Comparison of ENCODE assay signal across 15 cellular contexts in the genomic region with DNA sequence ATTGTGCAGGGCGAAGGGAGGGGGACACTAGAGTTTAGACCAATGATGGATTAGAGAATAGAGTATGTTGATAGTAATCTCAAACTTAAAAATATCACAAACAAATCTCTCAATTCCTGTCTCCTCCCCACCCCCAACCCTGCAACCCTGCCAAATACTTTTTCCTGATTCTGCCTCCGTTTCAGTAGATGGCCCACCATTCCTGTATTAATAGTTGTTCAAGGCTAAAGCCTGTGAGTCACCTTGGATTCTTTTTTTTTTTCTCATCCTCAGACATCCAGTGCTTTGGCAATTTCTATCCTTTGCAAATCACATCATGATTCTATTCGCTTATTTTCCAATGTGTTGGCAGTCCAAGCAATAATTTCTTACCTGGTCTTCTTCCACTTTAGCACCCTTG.
"Had no signal": no experiment of that assay in that cellular context is flagged by ENCODE, and none has a peak within 500 bp of the region (broad histone marks: within the 10 kb centered on the region; RNA-seq: fewer than 3 reads in every experiment).

No MANE protein-coding gene starts in this region.

- H3K27me3 ChIP-seq: esophagus squamous epithelium, gastrocnemius medialis, sigmoid colon had no signal

- DNase-seq: activated CD4-positive, alpha-beta T cell treated with anti-CD3 and anti-CD28 coated beads, Interleukin-2, amount 50 U/mL, for 1 hour; activated CD4-positive, CD25-positive, alpha-beta regulatory T cell; activated naive CD4-positive, alpha-beta T cell treated with anti-CD3 and anti-CD28 coated beads, Interleukin-2, amount 10 ng/mL, durations not matched to agents 7 days and 5 days; activated T-cell treated with anti-CD3 and anti-CD28 coated beads for 4 hours; amniotic stem cell; esophagus squamous epithelium; gastrocnemius medialis; left ventricle myocardium superior; sigmoid colon; stimulated activated CD4-positive, alpha-beta T cell treated with anti-CD3 and anti-CD28 coated beads, Interleukin-2, amount 100 ng/mL, for 48 hours; stimulated activated naive CD4-positive, alpha-beta T cell treated with Interleukin-2 at 50 U/mL for 16 hours; T-helper 17 cell; trophoblast cell had no signal

- H3K4me3 Mint-ChIP-seq: activated naive CD4-positive, alpha-beta T cell treated with anti-CD3 and anti-CD28 coated beads, Interleukin-2, amount 10 ng/mL, durations not matched to agents 7 days and 5 days; activated T-helper 17 cell treated with anti-CD3 and anti-CD28 coated beads, Interleukin-2, amount 50 U/mL, for 72 hours; T-helper 17 cell had no signal

- H3K4me3 ChIP-seq: esophagus squamous epithelium, gastrocnemius medialis, sigmoid colon had no signal

- H3K9me3 ChIP-seq: esophagus squamous epithelium, gastrocnemius medialis, sigmoid colon had no signal

- H3K4me1 Mint-ChIP-seq: activated naive CD4-positive, alpha-beta T cell treated with anti-CD3 and anti-CD28 coated beads, Interleukin-2, amount 10 ng/mL, durations not matched to agents 7 days and 5 days; activated T-helper 17 cell treated with anti-CD3 and anti-CD28 coated beads, Interleukin-2, amount 50 U/mL, for 72 hours; T-helper 17 cell had no signal

- H3K9me3 Mint-ChIP-seq: activated naive CD4-positive, alpha-beta T cell treated with anti-CD3 and anti-CD28 coated beads, Interleukin-2, amount 10 ng/mL, durations not matched to agents 7 days and 5 days; activated T-helper 17 cell treated with anti-CD3 and anti-CD28 coated beads, Interleukin-2, amount 50 U/mL, for 72 hours had no signal

- H3K36me3 ChIP-seq: esophagus squamous epithelium, gastrocnemius medialis had no signal

- H3K4me1 ChIP-seq: gastrocnemius medialis, sigmoid colon had no signal

- H3K36me3 Mint-ChIP-seq: activated naive CD4-positive, alpha-beta T cell treated with anti-CD3 and anti-CD28 coated beads, Interleukin-2, amount 10 ng/mL, durations not matched to agents 7 days and 5 days had no signal

- FAIRE-seq: endometrium had no signal

- H3K27ac Mint-ChIP-seq: activated naive CD4-positive, alpha-beta T cell treated with anti-CD3 and anti-CD28 coated beads, Interleukin-2, amount 10 ng/mL, durations not matched to agents 7 days and 5 days; activated T-helper 17 cell treated with anti-CD3 and anti-CD28 coated beads, Interleukin-2, amount 50 U/mL, for 72 hours; T-helper 17 cell had no signal

- H3K27me3 Mint-ChIP-seq: activated naive CD4-positive, alpha-beta T cell treated with anti-CD3 and anti-CD28 coated beads, Interleukin-2, amount 10 ng/mL, durations not matched to agents 7 days and 5 days; activated T-helper 17 cell treated with anti-CD3 and anti-CD28 coated beads, Interleukin-2, amount 50 U/mL, for 72 hours; T-helper 17 cell had no signal

- ATAC-seq: activated T-helper 17 cell treated with anti-CD3 and anti-CD28 coated beads, Interleukin-2, amount 50 U/mL, for 72 hours; gastrocnemius medialis; left ventricle myocardium superior; T-helper 17 cell had no signal
